ENCODE assay signal across 14 cellular contexts in the genomic region with DNA sequence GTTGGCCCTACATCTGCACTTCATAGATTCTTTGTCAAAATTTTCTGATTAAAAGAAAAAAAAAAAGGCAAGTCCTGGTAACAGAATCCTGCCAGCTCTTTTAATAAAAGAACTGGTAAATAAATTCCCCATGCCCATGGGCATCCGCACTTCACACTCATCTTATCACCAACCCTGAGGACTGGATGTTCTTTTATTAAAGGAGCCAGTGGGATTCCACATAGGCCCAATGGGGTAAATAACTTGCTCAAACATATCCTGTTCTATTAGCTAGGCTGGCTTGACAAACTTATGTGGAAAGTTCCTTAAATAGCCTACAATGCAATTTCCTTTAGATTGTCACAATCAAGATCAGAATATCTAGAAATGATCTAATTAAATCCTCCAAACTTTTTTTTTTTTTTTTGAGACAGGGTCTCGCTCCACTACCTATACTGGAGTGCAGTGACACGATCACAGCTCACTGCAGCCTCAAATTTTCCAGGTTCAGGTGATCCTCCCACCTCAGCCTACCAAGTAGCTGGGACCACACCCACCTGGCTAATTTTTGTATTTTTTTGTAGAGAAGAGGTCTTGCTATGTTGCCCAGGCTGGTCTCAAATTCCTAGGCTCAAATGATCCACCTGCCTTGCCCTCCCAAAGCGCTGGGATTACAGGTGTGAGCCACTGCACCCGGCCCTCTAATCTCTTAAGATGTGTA.
"Had no signal": no experiment of that assay in that cellular context is flagged by ENCODE, and none has a peak within 500 bp of the region (broad histone marks: within the 10 kb centered on the region; RNA-seq: fewer than 3 reads in every experiment).

No MANE protein-coding gene starts in this region.

- H3K27ac Mint-ChIP-seq: activated CD4-positive, alpha-beta T cell treated with anti-CD3 and anti-CD28 coated beads, Interleukin-2, amount 10 ng/mL, durations not matched to agents 7 days and 5 days; activated naive CD4-positive, alpha-beta T cell treated with anti-CD3 and anti-CD28 coated beads, Interleukin-2, amount 10 ng/mL, durations not matched to agents 7 days and 5 days; activated T-helper 2 cell treated with anti-CD3 and anti-CD28 coated beads, Interferon-gamma antibody, Interleukin-2, Interleukin-4, amounts not matched to agents 10 μg/mL and 5 μg/mL and 100 μg/mL, durations not matched to agents 14 hours and 24 hours and 36 hours; endodermal cell; immature natural killer cell; neural progenitor cell; stimulated activated effector memory CD8-positive, alpha-beta T cell treated with anti-CD3 and anti-CD28 coated beads, Interleukin-12 subunit alpha, Interleukin-12 subunit beta, amount 100 ng/mL, for 72 hours had no signal

- H3K27me3 Mint-ChIP-seq: activated CD4-positive, alpha-beta T cell treated with anti-CD3 and anti-CD28 coated beads, Interleukin-2, amount 10 ng/mL, durations not matched to agents 7 days and 5 days; activated naive CD4-positive, alpha-beta T cell treated with anti-CD3 and anti-CD28 coated beads, Interleukin-2, amount 10 ng/mL, durations not matched to agents 7 days and 5 days; brain had no signal

- H3K36me3 Mint-ChIP-seq: activated naive CD4-positive, alpha-beta T cell treated with anti-CD3 and anti-CD28 coated beads, Interleukin-2, amount 10 ng/mL, durations not matched to agents 7 days and 5 days; immature natural killer cell; neural progenitor cell; stimulated activated effector memory CD8-positive, alpha-beta T cell treated with anti-CD3 and anti-CD28 coated beads, Interleukin-12 subunit alpha, Interleukin-12 subunit beta, amount 100 ng/mL, for 72 hours had no signal

- H3K4me1 Mint-ChIP-seq: activated CD4-positive, alpha-beta T cell treated with anti-CD3 and anti-CD28 coated beads, Interleukin-2, amount 10 ng/mL, durations not matched to agents 7 days and 5 days; activated naive CD4-positive, alpha-beta T cell treated with anti-CD3 and anti-CD28 coated beads, Interleukin-2, amount 10 ng/mL, durations not matched to agents 7 days and 5 days; immature natural killer cell; stimulated activated effector memory CD8-positive, alpha-beta T cell treated with anti-CD3 and anti-CD28 coated beads, Interleukin-12 subunit alpha, Interleukin-12 subunit beta, amount 100 ng/mL, for 72 hours had no signal

- H3K9me3 Mint-ChIP-seq: endodermal cell had no signal

- H3K9me3 ChIP-seq: ovary, upper lobe of left lung had no signal

- ATAC-seq: SK-N-SH treated with all-trans-retinoic acid at 6 μM for 48 hours; stimulated activated effector memory CD8-positive, alpha-beta T cell treated with anti-CD3 and anti-CD28 coated beads, Interleukin-12 subunit alpha, Interleukin-12 subunit beta, amount 100 ng/mL, for 72 hours had no signal

- H3K4me3 ChIP-seq: neural progenitor cell, ovary, upper lobe of left lung had no signal

- H3K4me3 Mint-ChIP-seq: activated CD4-positive, alpha-beta T cell treated with anti-CD3 and anti-CD28 coated beads, Interleukin-2, amount 10 ng/mL, durations not matched to agents 7 days and 5 days; activated naive CD4-positive, alpha-beta T cell treated with anti-CD3 and anti-CD28 coated beads, Interleukin-2, amount 10 ng/mL, durations not matched to agents 7 days and 5 days; endodermal cell; immature natural killer cell; neural progenitor cell; stimulated activated effector memory CD8-positive, alpha-beta T cell treated with anti-CD3 and anti-CD28 coated beads, Interleukin-12 subunit alpha, Interleukin-12 subunit beta, amount 100 ng/mL, for 72 hours had no signal

- H3K36me3 ChIP-seq: neural progenitor cell, ovary, upper lobe of left lung had no signal

- DNase-seq: activated CD4-positive, alpha-beta T cell treated with anti-CD3 and anti-CD28 coated beads, Interleukin-2, amount 10 ng/mL, durations not matched to agents 7 days and 5 days; activated CD4-positive, CD25-positive, alpha-beta regulatory T cell; activated naive CD4-positive, alpha-beta T cell treated with anti-CD3 and anti-CD28 coated beads, Interleukin-2, amount 10 ng/mL, durations not matched to agents 7 days and 5 days; dermis blood vessel endothelial cell; endodermal cell; erythroblast; immature natural killer cell had no signal

- H3K27ac ChIP-seq: neural progenitor cell had no signal

- H3K27me3 ChIP-seq: neural progenitor cell, ovary, upper lobe of left lung had no signal
